1 cellular context compared by ENCODE assay signal in genomic region chr1:170530972-170531757, GRCh38.
TF ChIP-seq lines count a peak whose summit lies in the region.

No MANE protein-coding gene starts in this region.

TF ChIP-seq in GM12878, 131 proteins besides CTCF, POLR2A, EP300 and RAD21:
- no peak for TF ChIP-seq ATF7 (IDR thresholded peaks at IDR 0.05; ENCODE audit: low read depth)
- peak; percentile 19; the same call in 1 of the 2 replicates for TF ChIP-seq MLLT1 (IDR thresholded peaks at IDR 0.05)
- TF ChIP-seq NKRF (conservative IDR thresholded peaks at IDR 0.05): peak; percentile 39; the same call in 1 of the 2 replicates
- peak; percentile 41; the same call in 1 of the 2 replicates for TF ChIP-seq ZNF217 (IDR thresholded peaks at IDR 0.05)
- TF ChIP-seq ATF2 (IDR thresholded peaks at IDR 0.05; ENCODE audit: low read length): no peak
- TF ChIP-seq TCF7 (IDR thresholded peaks at IDR 0.05; ENCODE audit: borderline replicate concordance): no peak
